Comparison of ENCODE assay signal across 1 cellular context in the genomic region with DNA sequence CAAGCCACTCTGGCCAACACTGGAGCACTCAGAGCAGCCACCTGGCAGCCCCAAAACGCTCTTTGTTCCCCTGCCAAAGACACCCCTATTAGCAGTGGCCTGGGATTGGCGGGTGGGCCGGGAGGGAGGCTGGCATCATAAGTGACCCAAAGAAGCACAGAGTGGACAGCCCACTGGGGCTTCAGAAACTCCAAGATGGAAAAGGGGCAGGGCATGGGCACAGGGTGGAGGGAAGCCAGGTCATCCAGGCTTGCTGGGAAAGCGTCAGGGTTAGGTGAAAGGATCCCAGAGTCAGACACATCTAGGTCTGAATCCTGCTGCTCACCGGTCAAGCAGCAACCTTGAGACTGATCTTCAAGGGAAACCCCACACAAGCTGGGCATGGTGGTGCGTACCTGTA.
TF ChIP-seq lines count a peak whose summit lies in the region.

No MANE protein-coding gene starts in this region.

TF ChIP-seq in IMR-90, 13 proteins besides CTCF, POLR2A, EP300 and RAD21:
- TF ChIP-seq NFE2L2 (IDR thresholded peaks at IDR 0.05; ENCODE audit: low read depth, low read length) (no peak), MAFK (IDR thresholded peaks at IDR 0.05; ENCODE audit: low read depth, low read length) (no peak), SMC3 (IDR thresholded peaks at IDR 0.05; ENCODE audit: low read depth, low read length) (no peak), USF2 (IDR thresholded peaks at IDR 0.05; ENCODE audit: low read depth, low read length) (no peak), CHD1 (IDR thresholded peaks at IDR 0.05; ENCODE audit: low read depth, low read length) (no peak), RFX5 (IDR thresholded peaks at IDR 0.05; ENCODE audit: low read depth, low read length) (no peak), MAZ (IDR thresholded peaks at IDR 0.05; ENCODE audit: borderline replicate concordance, low read depth, low read length) (no peak), BHLHE40 (IDR thresholded peaks at IDR 0.05; ENCODE audit: low read depth, low read length) (no peak), FOS (IDR thresholded peaks at IDR 0.05; ENCODE audit: low read depth, low read length) (no peak), MXI1 (IDR thresholded peaks at IDR 0.05; ENCODE audit: borderline replicate concordance, low read depth, low read length) (no peak), RCOR1 (IDR thresholded peaks at IDR 0.05; ENCODE audit: insufficient replicate concordance, low read length) (no peak), CEBPB (IDR thresholded peaks at IDR 0.05; ENCODE audit: low read depth, low read length) (no peak)
- TF ChIP-seq, protein P1, sequence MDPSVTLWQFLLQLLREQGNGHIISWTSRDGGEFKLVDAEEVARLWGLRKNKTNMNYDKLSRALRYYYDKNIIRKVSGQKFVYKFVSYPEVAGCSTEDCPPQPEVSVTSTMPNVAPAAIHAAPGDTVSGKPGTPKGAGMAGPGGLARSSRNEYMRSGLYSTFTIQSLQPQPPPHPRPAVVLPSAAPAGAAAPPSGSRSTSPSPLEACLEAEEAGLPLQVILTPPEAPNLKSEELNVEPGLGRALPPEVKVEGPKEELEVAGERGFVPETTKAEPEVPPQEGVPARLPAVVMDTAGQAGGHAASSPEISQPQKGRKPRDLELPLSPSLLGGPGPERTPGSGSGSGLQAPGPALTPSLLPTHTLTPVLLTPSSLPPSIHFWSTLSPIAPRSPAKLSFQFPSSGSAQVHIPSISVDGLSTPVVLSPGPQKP (IDR thresholded peaks at IDR 0.05; ENCODE audit: borderline replicate concordance, low read depth, low read length): no peak
